ENCODE assay signal across 27 cellular contexts in genomic region chr4:3017504-3017903, GRCh38. TPM values are rescaled to one million over a fixed set of nuclear protein-coding genes. Genes with fewer than 3 reads are reported as not detected.
DNase-seq lines count a peak whose midpoint lies in the region; ATAC-seq, FAIRE-seq and TF ChIP-seq lines count a peak whose summit lies in the region.
"Had no signal": no experiment of that assay in that cellular context is flagged by ENCODE, and none has a peak within 500 bp of the region (broad histone marks: within the 10 kb centered on the region; RNA-seq: fewer than 3 reads in every experiment).

No MANE protein-coding gene starts in this region.

- TF ChIP-seq POLR2A in tibial nerve (IDR thresholded peaks at IDR 0.05): no peak

- no peaks in the 10 kb centered on the region for H3K9me3 Mint-ChIP-seq in activated CD4-positive, alpha-beta T cell treated with anti-CD3 and anti-CD28 coated beads, Interleukin-2, amount 10 ng/mL, durations not matched to agents 24 days and 14 days

- H3K9me3 ChIP-seq in tibial nerve: no peaks in the 10 kb centered on the region
- H3K9me3 ChIP-seq: BE2C had no signal

- DNase-seq in DMS 273 (lab: John Stamatoyannopoulos, UW; ENCODE audit: unreplicated experiment) (peak; percentile 33), DMS 273 treated with DMSO at 0.1 percent for 48 hours (lab: John Stamatoyannopoulos, UW) (no peak), AG10803 (ENCODE audit: low read depth) (peak; percentile 55), amniotic epithelial cell (ENCODE audit: low read depth) (peak; percentile 38), tibial nerve (ENCODE audit: low spot score in 2 of 2) (no peak)
- no peak for DNase-seq in activated CD4-positive, alpha-beta T cell treated with anti-CD3 and anti-CD28 coated beads, Interleukin-2, amount 10 ng/mL, durations not matched to agents 24 days and 14 days
- DNase-seq: Calu3; GM23248; H7; Karpas-422; MV-4-11; NCI-H1105; NCI-H1436 treated with DMSO at 0.1 percent for 48 hours; NCI-H2029; NCI-H345; NCI-H510A treated with DMSO at 0.1 percent for 48 hours; NCI-H748 treated with DMSO at 0.1 percent for 48 hours; NK-92 treated with Interleukin-12 subunit alpha and Interleukin-12 subunit beta, amount 100 ng/mL, for 24 hours; PC-3 had no signal

- no peak overlapping the region for H3K27ac Mint-ChIP-seq in activated CD4-positive, alpha-beta T cell treated with anti-CD3 and anti-CD28 coated beads, Interleukin-2, amount 10 ng/mL, durations not matched to agents 24 days and 14 days
- H3K27ac Mint-ChIP-seq: CD14-positive monocyte had no signal

- no peaks in the 10 kb centered on the region for H3K27me3 ChIP-seq in tibial nerve
- H3K27me3 ChIP-seq: BE2C had no signal

- H3K36me3 Mint-ChIP-seq in activated CD4-positive, alpha-beta T cell treated with anti-CD3 and anti-CD28 coated beads, Interleukin-2, amount 10 ng/mL, durations not matched to agents 24 days and 14 days (ENCODE audit: low read depth): no peaks in the 10 kb centered on the region
- H3K36me3 Mint-ChIP-seq: CD14-positive monocyte had no signal

- H3K36me3 ChIP-seq in tibial nerve: no peaks in the 10 kb centered on the region
- H3K36me3 ChIP-seq: BE2C had no signal

- intact Hi-C loops in activated CD4-positive, alpha-beta T cell treated with anti-CD3 and anti-CD28 coated beads, Interleukin-2, amount 10 ng/mL, durations not matched to agents 24 days and 14 days (cut with micrococcal nuclease): no loop called here

- H3K4me1 Mint-ChIP-seq in activated CD4-positive, alpha-beta T cell treated with anti-CD3 and anti-CD28 coated beads, Interleukin-2, amount 10 ng/mL, durations not matched to agents 24 days and 14 days: peaks cover 11% of the 10 kb centered on the region
- H3K4me1 Mint-ChIP-seq: CD14-positive monocyte had no signal

- ATAC-seq in GM21825 (IDR thresholded peaks at IDR 0.05; ENCODE audit: unreplicated experiment): no peak
- ATAC-seq: HepG2, PC-3 had no signal

- no peak for TF ChIP-seq CTCF in AG10803 (conservative IDR thresholded peaks at IDR 0.05; ENCODE audit: low read length)
- TF ChIP-seq CTCF in tibial nerve (IDR thresholded peaks at IDR 0.05): no peak

- H3K4me3 ChIP-seq in AG10803 (ENCODE audit: low read length) (no peak overlapping the region), tibial nerve (no peak overlapping the region)
- H3K4me3 ChIP-seq: GM23248 had no signal

- no peak for TF ChIP-seq EP300 in tibial nerve (IDR thresholded peaks at IDR 0.05)

- H3K27me3 Mint-ChIP-seq in activated CD4-positive, alpha-beta T cell treated with anti-CD3 and anti-CD28 coated beads, Interleukin-2, amount 10 ng/mL, durations not matched to agents 24 days and 14 days: peaks cover 9% of the 10 kb centered on the region

- H3K4me1 ChIP-seq in tibial nerve: no peaks in the 10 kb centered on the region
- H3K4me1 ChIP-seq: BE2C had no signal

- H3K27ac ChIP-seq in tibial nerve: no peak overlapping the region
- H3K27ac ChIP-seq: 22Rv1, GM23248 had no signal

- WGBS in tibial nerve, 2 donors: 75 to 79% methylated on average over 4 of the region's 4 CpGs

- peak; percentile 94 for FAIRE-seq in islet of Langerhans (lab: Jason Lieb, UNC)
- FAIRE-seq: HepG2 had no signal

- no peak overlapping the region for H3K4me3 Mint-ChIP-seq in activated CD4-positive, alpha-beta T cell treated with anti-CD3 and anti-CD28 coated beads, Interleukin-2, amount 10 ng/mL, durations not matched to agents 24 days and 14 days
- H3K4me3 Mint-ChIP-seq: CD14-positive monocyte had no signal

RNA-seq across cellular contexts. Expression of gene GRK4, which starts 54.1 kb away (rescaled TPM):
- 10 to 100 TPM in 1 of 4 donors, 1 to 10 TPM in 3; 6.1 to 15.1 (median 9.3) TPM for total RNA-seq in tibial nerve
- 4.6 and 5.3 TPM in 2 replicates for total RNA-seq in activated CD4-positive, alpha-beta T cell treated with anti-CD3 and anti-CD28 coated beads, Interleukin-2, amount 10 ng/mL, durations not matched to agents 24 days and 14 days

RNA-seq across cellular contexts. Expression of gene NOP14, which starts 54.3 kb away (rescaled TPM):
- 10 to 100 TPM; 18.2 to 39.6 (median 26.8) TPM for total RNA-seq in tibial nerve
- 132 and 141 TPM in 2 replicates for total RNA-seq in activated CD4-positive, alpha-beta T cell treated with anti-CD3 and anti-CD28 coated beads, Interleukin-2, amount 10 ng/mL, durations not matched to agents 24 days and 14 days

RNA-seq across cellular contexts. Expression of gene HTT-AS, which starts 56.8 kb away (rescaled TPM):
- total RNA-seq in tibial nerve: not detected
- total RNA-seq in activated CD4-positive, alpha-beta T cell treated with anti-CD3 and anti-CD28 coated beads, Interleukin-2, amount 10 ng/mL, durations not matched to agents 24 days and 14 days: not detected in 2 replicates
- total RNA-seq: Calu3, GM23248, H7, HepG2, HT1080, MCF 10A, PC-3 had no signal

RNA-seq across cellular contexts. Expression of gene HTT, which starts 57.0 kb away (rescaled TPM):
- 10 to 100 TPM; 62.2 to 93.6 (median 81.2) TPM for total RNA-seq in tibial nerve
- 67.4 and 70.6 TPM in 2 replicates for total RNA-seq in activated CD4-positive, alpha-beta T cell treated with anti-CD3 and anti-CD28 coated beads, Interleukin-2, amount 10 ng/mL, durations not matched to agents 24 days and 14 days

Comparison
In these comparisons a context has a peak if more than half of its experiments do, and no peak if none do; other contexts are left out.
1. DNase-seq: peak in DMS 273 (single experiment), AG10803 (single experiment) and amniotic epithelial cell (single experiment); none in DMS 273 treated with DMSO at 0.1 percent for 48 hours (single experiment), tibial nerve (0 of 2) and activated CD4-positive, alpha-beta T cell treated with anti-CD3 and anti-CD28 coated beads, Interleukin-2, amount 10 ng/mL, durations not matched to agents 24 days and 14 days (single experiment).